13 cellular contexts compared by ENCODE assay signal in genomic region chr15:64854041-64854440, GRCh38. TPM values are rescaled to one million over a fixed set of nuclear protein-coding genes. Genes with fewer than 3 reads are reported as not detected.
DNase-seq lines count a peak whose midpoint lies in the region; ATAC-seq and TF ChIP-seq lines count a peak whose summit lies in the region.
"Had no signal": no experiment of that assay in that cellular context is flagged by ENCODE, and none has a peak within 500 bp of the region (broad histone marks: within the 10 kb centered on the region; RNA-seq: fewer than 3 reads in every experiment).

No MANE protein-coding gene starts in this region.

- 71 to 74% methylated on average over 4 of the region's 4 CpGs for WGBS in esophagus, 2 donors

- peaks cover 4% of the 10 kb centered on the region for H3K36me3 Mint-ChIP-seq in mesothelial cell of epicardium

- H3K27me3 ChIP-seq in esophagus (ENCODE audit: control insufficient read depth in 1 of 2, insufficient read depth in 2 of 2, low read length in 2 of 2) (no peaks in the 10 kb centered on the region), parathyroid adenoma (ENCODE audit: control insufficient read depth, insufficient read depth, low read length) (no peaks in the 10 kb centered on the region), brain microvascular endothelial cell (replicated peaks) (no peaks in the 10 kb centered on the region)

- no peaks in the 10 kb centered on the region for H3K79me2 ChIP-seq in parathyroid adenoma

- H3K4me3 Mint-ChIP-seq in mesothelial cell of epicardium = no peak overlapping the region

- peak; percentile 87 for DNase-seq in A172 (ENCODE audit: low spot score)
- peak; percentile 64 for DNase-seq in NCI-H226
- DNase-seq in NCI-H2171 (lab: John Stamatoyannopoulos, UW) = no peak
- no peak for DNase-seq in brain microvascular endothelial cell
- DNase-seq in mesothelial cell of epicardium (ENCODE audit: low spot score in 2 of 2, unreplicated experiment in 2 of 2) = no peak
- DNase-seq: activated T-cell treated with anti-CD3 and anti-CD28 coated beads for 4 hours, AML-193, NCI-H1105, NCI-H526 treated with DMSO at 0.1 percent for 48 hours had no signal

- H3K9me3 ChIP-seq in esophagus (ENCODE audit: control insufficient read depth in 2 of 2, insufficient read depth in 1 of 2, low read depth in 1 of 2, low read length in 1 of 2) (no peaks in the 10 kb centered on the region), parathyroid adenoma (ENCODE audit: control insufficient read depth, low read length) (no peaks in the 10 kb centered on the region)

- no peak overlapping the region for H3K4me2 ChIP-seq in parathyroid adenoma (ENCODE audit: low read length)
- H3K4me2 ChIP-seq: smooth muscle cell had no signal

- H3K4me1 ChIP-seq in esophagus (ENCODE audit: control insufficient read depth in 2 of 2, insufficient read depth in 2 of 2, low read length in 1 of 2) (peaks cover 6 to 31% of the 10 kb centered on the region in 2 donors), parathyroid adenoma (peaks cover 18% of the 10 kb centered on the region)

- ATAC-seq in HG03342 (IDR thresholded peaks at IDR 0.05; ENCODE audit: unreplicated experiment) = no peak

- in situ Hi-C loops in brain microvascular endothelial cell (cut with HindIII; ENCODE audit: low pct_ligation_motif_present, low sequenced_read_pairs) = no loop called here

- H2AFZ ChIP-seq in parathyroid adenoma = no peak overlapping the region

- TF ChIP-seq CTCF in parathyroid adenoma (IDR thresholded peaks at IDR 0.05) = no peak
- TF ChIP-seq CTCF in brain microvascular endothelial cell (IDR thresholded peaks at IDR 0.05; ENCODE audit: low read depth, low read length, missing control alignments) = no peak
- no peak for TF ChIP-seq CTCF in mesothelial cell of epicardium (IDR thresholded peaks at IDR 0.05; ENCODE audit: unreplicated experiment)

- H3K4me1 Mint-ChIP-seq in mesothelial cell of epicardium = peaks cover 31% of the 10 kb centered on the region

- no peak overlapping the region for H3K9ac ChIP-seq in parathyroid adenoma

- no peak overlapping the region for H3K27ac Mint-ChIP-seq in mesothelial cell of epicardium

- no peak overlapping the region for H3K4me3 ChIP-seq in esophagus (ENCODE audit: low read depth in 1 of 2, low read length in 2 of 2)
- no peak overlapping the region for H3K4me3 ChIP-seq in parathyroid adenoma (ENCODE audit: low read depth, low read length)
- H3K4me3 ChIP-seq in brain microvascular endothelial cell (ENCODE audit: low read depth, low read length) = no peak overlapping the region
- H3K4me3 ChIP-seq: smooth muscle cell had no signal

- H3K27ac ChIP-seq in esophagus (ENCODE audit: low read depth in 2 of 2, low read length in 1 of 2) (peak overlapping the region; percentile 34 to 78), parathyroid adenoma (peak overlapping the region; percentile 42), brain microvascular endothelial cell (no peak overlapping the region)

- no peaks in the 10 kb centered on the region for H3K9me3 Mint-ChIP-seq in mesothelial cell of epicardium

- H3K36me3 ChIP-seq in esophagus (ENCODE audit: control insufficient read depth in 2 of 2, insufficient read depth in 2 of 2, low read length in 1 of 2) (peaks cover 0 to 16% of the 10 kb centered on the region in 2 donors), parathyroid adenoma (ENCODE audit: control insufficient read depth, insufficient read depth, low read length) (no peaks in the 10 kb centered on the region), brain microvascular endothelial cell (replicated peaks) (peaks cover 34% of the 10 kb centered on the region)

- no peaks in the 10 kb centered on the region for H3K27me3 Mint-ChIP-seq in mesothelial cell of epicardium (ENCODE audit: low read depth)

RNA-seq across cellular contexts. Expression of gene PLEKHO2, which starts 12.3 kb away (rescaled TPM):
- 15.2 and 24.3 TPM in 2 replicates for total RNA-seq in A172 (2014; rRNA removed; shearing (Covaris generic))
- polyA plus RNA-seq in esophagus = 1 to 10 TPM; 4.8 to 6.6 TPM
- total RNA-seq in mesothelial cell of epicardium = 8.7 to 9.8 TPM (median 8.8 TPM) in 3 replicates

RNA-seq across cellular contexts. Expression of gene PIF1, which starts 28.6 kb away (rescaled TPM):
- total RNA-seq in A172 (2014; rRNA removed; shearing (Covaris generic)) = 11.0 and 15.1 TPM in 2 replicates
- polyA plus RNA-seq in esophagus = 1 to 10 TPM; 5.0 to 9.2 TPM
- 10.8 to 12.4 TPM (median 10.8 TPM) in 3 replicates for total RNA-seq in mesothelial cell of epicardium

RNA-seq across cellular contexts. Expression of gene ANKDD1A, which starts 57.7 kb away (rescaled TPM):
- total RNA-seq in A172 (2014; rRNA removed; shearing (Covaris generic)) = 5.9 and 15.7 TPM in 2 replicates
- polyA plus RNA-seq in esophagus = 1 to 10 TPM; 1.4 to 1.9 TPM
- total RNA-seq in mesothelial cell of epicardium = 3.7 to 4.1 TPM (median 4.1 TPM) in 3 replicates

Comparison
In these comparisons a context has a peak if more than half of its experiments do, and no peak if none do; other contexts are left out.
1. DNase-seq: peak in A172 (single experiment) and NCI-H226 (single experiment); none in NCI-H2171 (single experiment), brain microvascular endothelial cell (single experiment) and mesothelial cell of epicardium (0 of 2).